10 cellular contexts compared by ENCODE assay signal in the genomic region with DNA sequence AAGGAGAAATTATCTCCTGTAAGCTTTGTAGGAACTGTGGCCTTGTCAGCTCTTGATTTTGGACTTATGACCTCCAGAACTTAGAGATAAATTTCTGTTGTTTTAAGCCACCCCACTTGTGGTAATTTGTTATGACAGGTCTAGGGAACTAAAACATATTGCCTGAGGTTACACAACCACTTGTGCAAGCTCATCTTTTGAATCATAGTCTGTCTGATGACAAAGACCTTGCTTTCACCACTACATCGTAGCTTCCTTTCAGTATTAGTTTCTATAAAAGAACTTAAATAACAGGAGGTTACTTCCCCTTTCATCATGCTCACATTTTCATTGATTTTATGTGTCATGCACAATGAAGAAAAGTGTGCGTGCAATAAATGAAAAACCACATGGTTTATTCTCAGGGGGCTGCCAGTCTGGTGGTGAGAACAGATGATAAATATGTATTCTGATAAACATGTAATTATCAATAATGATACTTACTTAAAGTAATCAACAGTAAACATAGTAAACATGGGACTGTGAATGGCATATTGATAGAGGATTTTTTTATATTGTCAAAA.
DNase-seq lines count a peak whose midpoint lies in the region; ATAC-seq and TF ChIP-seq lines count a peak whose summit lies in the region.
"Had no signal": no experiment of that assay in that cellular context is flagged by ENCODE, and none has a peak within 500 bp of the region (broad histone marks: within the 10 kb centered on the region; RNA-seq: fewer than 3 reads in every experiment).

No MANE protein-coding gene starts in this region.

- H3K4me1 Mint-ChIP-seq in WTC11, result no peaks in the 10 kb centered on the region

- ATAC-seq in GM18520 (IDR thresholded peaks at IDR 0.05; ENCODE audit: unreplicated experiment) (peak; percentile 79), GM21825 (IDR thresholded peaks at IDR 0.05; ENCODE audit: unreplicated experiment) (peak; percentile 88), gastroesophageal sphincter (peak; percentile 60), WTC11 (no peak)

- in situ Hi-C loops in KBM-7 (cut with MboI; ENCODE audit: low pct_unique_long_range_greater_than_20kb, low sequenced_read_pairs), result no loop called here

- no peak overlapping the region for H3K4me3 ChIP-seq in gastroesophageal sphincter

- peaks cover 49% of the 10 kb centered on the region for H3K36me3 Mint-ChIP-seq in WTC11

- H3K27ac Mint-ChIP-seq in WTC11, result no peak overlapping the region

- POLR2A ChIA-PET in WTC11 (lab: Charles Lee), result no interaction called here

- TF ChIP-seq EP300 in gastroesophageal sphincter (IDR thresholded peaks at IDR 0.05), result no peak

- no peaks in the 10 kb centered on the region for H3K27me3 ChIP-seq in gastroesophageal sphincter

- H3K9me3 ChIP-seq in gastroesophageal sphincter, result peaks cover 0 to 23% (median 0%) of the 10 kb centered on the region in 3 donors

- CTCF ChIA-PET in WTC11 (lab: Charles Lee), result no interaction called here

- peaks cover 78% of the 10 kb centered on the region for H3K9me3 Mint-ChIP-seq in WTC11

- TF ChIP-seq POLR2A in gastroesophageal sphincter (IDR thresholded peaks at IDR 0.05), result no peak

- no peaks in the 10 kb centered on the region for H3K4me1 ChIP-seq in gastroesophageal sphincter

- no peak overlapping the region for H3K4me3 Mint-ChIP-seq in WTC11

- no peaks in the 10 kb centered on the region for H3K36me3 ChIP-seq in gastroesophageal sphincter

- no peak for TF ChIP-seq CTCF in gastroesophageal sphincter (IDR thresholded peaks at IDR 0.05)
- no peak for TF ChIP-seq CTCF in WTC11 (IDR thresholded peaks at IDR 0.05)

- no peaks in the 10 kb centered on the region for H3K27me3 Mint-ChIP-seq in WTC11 (ENCODE audit: low read depth)

- peak; percentile 4 for DNase-seq in KBM-7
- DNase-seq in WTC11 (ENCODE audit: low spot score), result no peak
- no peak for DNase-seq in NCI-H2029 treated with DMSO at 0.1 percent for 48 hours (lab: John Stamatoyannopoulos, UW)
- no peak for DNase-seq in T-helper 2 cell
- no peak for DNase-seq in NCI-H187 treated with DMSO at 0.1 percent for 48 hours (lab: John Stamatoyannopoulos, UW)
- DNase-seq: COR-L47, NCI-H1105 had no signal

- no peak overlapping the region for H3K27ac ChIP-seq in gastroesophageal sphincter

- 60 to 76% methylated on average over 2 of the region's 2 CpGs for WGBS in gastroesophageal sphincter (ENCODE audit: low coverage in 1 of 2), 2 donors

TF ChIP-seq in WTC11, 78 proteins besides CTCF, POLR2A, EP300 and RAD21:
- no peak for TF ChIP-seq CREB1 (CRISPR knock-in tag; IDR thresholded peaks at IDR 0.05)
- TF ChIP-seq, protein P1, sequence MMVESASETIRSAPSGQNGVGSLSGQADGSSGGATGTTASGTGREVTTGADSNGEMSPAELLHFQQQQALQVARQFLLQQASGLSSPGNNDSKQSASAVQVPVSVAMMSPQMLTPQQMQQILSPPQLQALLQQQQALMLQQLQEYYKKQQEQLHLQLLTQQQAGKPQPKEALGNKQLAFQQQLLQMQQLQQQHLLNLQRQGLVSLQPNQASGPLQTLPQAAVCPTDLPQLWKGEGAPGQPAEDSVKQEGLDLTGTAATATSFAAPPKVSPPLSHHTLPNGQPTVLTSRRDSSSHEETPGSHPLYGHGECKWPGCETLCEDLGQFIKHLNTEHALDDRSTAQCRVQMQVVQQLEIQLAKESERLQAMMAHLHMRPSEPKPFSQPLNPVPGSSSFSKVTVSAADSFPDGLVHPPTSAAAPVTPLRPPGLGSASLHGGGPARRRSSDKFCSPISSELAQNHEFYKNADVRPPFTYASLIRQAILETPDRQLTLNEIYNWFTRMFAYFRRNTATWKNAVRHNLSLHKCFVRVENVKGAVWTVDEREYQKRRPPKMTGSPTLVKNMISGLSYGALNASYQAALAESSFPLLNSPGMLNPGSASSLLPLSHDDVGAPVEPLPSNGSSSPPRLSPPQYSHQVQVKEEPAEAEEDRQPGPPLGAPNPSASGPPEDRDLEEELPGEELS (CRISPR knock-in tag; IDR thresholded peaks at IDR 0.05), result no peak
- TF ChIP-seq, protein P2, sequence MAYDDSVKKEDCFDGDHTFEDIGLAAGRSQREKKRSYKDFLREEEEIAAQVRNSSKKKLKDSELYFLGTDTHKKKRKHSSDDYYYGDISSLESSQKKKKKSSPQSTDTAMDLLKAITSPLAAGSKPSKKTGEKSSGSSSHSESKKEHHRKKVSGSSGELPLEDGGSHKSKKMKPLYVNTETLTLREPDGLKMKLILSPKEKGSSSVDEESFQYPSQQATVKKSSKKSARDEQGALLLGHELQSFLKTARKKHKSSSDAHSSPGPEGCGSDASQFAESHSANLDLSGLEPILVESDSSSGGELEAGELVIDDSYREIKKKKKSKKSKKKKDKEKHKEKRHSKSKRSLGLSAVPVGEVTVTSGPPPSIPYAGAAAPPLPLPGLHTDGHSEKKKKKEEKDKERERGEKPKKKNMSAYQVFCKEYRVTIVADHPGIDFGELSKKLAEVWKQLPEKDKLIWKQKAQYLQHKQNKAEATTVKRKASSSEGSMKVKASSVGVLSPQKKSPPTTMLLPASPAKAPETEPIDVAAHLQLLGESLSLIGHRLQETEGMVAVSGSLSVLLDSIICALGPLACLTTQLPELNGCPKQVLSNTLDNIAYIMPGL (CRISPR knock-in tag; IDR thresholded peaks at IDR 0.05), result no peak
